ENCODE assay signal across 20 cellular contexts in the genomic region with DNA sequence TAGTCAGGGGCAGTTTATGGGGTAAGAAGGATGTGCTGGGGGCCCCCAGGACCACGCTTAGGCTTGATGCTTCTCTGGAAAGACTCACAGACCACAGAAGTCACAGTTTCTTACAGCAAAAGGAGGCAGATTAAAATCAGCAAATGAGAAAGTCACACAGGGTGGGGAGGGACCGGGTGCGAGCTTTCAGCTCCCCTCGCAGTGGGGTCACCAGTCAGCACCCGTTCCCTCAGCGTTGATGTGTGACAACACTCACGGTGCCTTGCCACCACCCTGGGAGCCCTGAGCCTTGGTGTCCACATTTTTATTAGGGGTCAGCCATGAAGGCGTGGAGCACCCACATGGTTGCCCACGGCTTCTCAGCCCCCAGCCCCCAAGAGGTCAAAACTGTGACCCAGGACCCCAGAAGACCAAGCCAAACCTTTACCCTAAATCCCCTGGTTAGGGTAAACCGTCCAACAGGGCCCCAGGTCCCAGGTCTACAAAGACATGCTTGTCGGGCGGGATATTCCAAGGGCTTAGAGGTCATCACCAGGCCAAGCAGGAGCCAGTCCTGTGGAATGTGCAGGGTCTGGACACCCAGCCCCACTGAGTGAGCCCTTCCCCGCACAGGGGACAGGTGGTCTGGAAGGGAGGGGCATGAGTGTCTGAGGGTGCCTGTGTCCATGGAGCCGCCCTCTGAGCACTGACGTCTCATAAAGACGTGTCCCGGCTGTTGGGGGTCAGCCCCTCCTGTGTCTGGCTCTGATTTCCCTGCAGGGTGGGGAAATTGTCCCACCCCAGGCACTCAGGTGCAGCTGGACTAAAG.
"Had no signal": no experiment of that assay in that cellular context is flagged by ENCODE, and none has a peak within 500 bp of the region (broad histone marks: within the 10 kb centered on the region; RNA-seq: fewer than 3 reads in every experiment).

No MANE protein-coding gene starts in this region.

- H3K9me3 ChIP-seq: heart left ventricle, lower lobe of right lung, neutrophil, pancreas, thyroid gland had no signal

- H3K27ac ChIP-seq: heart left ventricle, lower lobe of right lung, neutrophil, pancreas, thyroid gland had no signal

- H3K27ac Mint-ChIP-seq: activated CD4-positive, alpha-beta T cell treated with anti-CD3 and anti-CD28 coated beads for 36 hours; activated naive CD4-positive, alpha-beta T cell treated with anti-CD3 and anti-CD28 coated beads, Interleukin-2, amount 10 ng/mL, durations not matched to agents 7 days and 5 days; naive thymus-derived CD4-positive, alpha-beta T cell; T-cell; T-helper 2 cell treated with Interferon-gamma antibody and Interleukin-4, amounts not matched to agents 5 μg/mL and 100 μg/mL, for 36 hours had no signal

- H3K4me1 Mint-ChIP-seq: activated naive CD4-positive, alpha-beta T cell treated with anti-CD3 and anti-CD28 coated beads, Interleukin-2, amount 10 ng/mL, durations not matched to agents 7 days and 5 days had no signal

- H3K4me3 Mint-ChIP-seq: activated CD4-positive, alpha-beta T cell treated with anti-CD3 and anti-CD28 coated beads for 36 hours; activated naive CD4-positive, alpha-beta T cell treated with anti-CD3 and anti-CD28 coated beads, Interleukin-2, amount 10 ng/mL, durations not matched to agents 7 days and 5 days; naive thymus-derived CD4-positive, alpha-beta T cell; T-cell; T-helper 2 cell treated with Interferon-gamma antibody and Interleukin-4, amounts not matched to agents 5 μg/mL and 100 μg/mL, for 36 hours had no signal

- H3K27me3 Mint-ChIP-seq: activated CD4-positive, alpha-beta T cell treated with anti-CD3 and anti-CD28 coated beads for 36 hours had no signal

- H3K9me3 Mint-ChIP-seq: activated naive CD4-positive, alpha-beta T cell treated with anti-CD3 and anti-CD28 coated beads, Interleukin-2, amount 10 ng/mL, durations not matched to agents 7 days and 5 days; naive thymus-derived CD4-positive, alpha-beta T cell; T-cell; T-helper 2 cell treated with Interferon-gamma antibody and Interleukin-4, amounts not matched to agents 5 μg/mL and 100 μg/mL, for 36 hours had no signal

- H3K36me3 ChIP-seq: heart left ventricle, lower lobe of right lung, neutrophil, pancreas, thyroid gland had no signal

- H3K36me3 Mint-ChIP-seq: activated naive CD4-positive, alpha-beta T cell treated with anti-CD3 and anti-CD28 coated beads, Interleukin-2, amount 10 ng/mL, durations not matched to agents 7 days and 5 days; naive thymus-derived CD4-positive, alpha-beta T cell; T-cell had no signal

- H3K27me3 ChIP-seq: pancreas, thyroid gland had no signal

- DNase-seq: activated CD4-positive, alpha-beta T cell treated with anti-CD3 and anti-CD28 coated beads for 36 hours; activated CD4-positive, alpha-beta T cell treated with anti-CD3 and anti-CD28 coated beads, Interleukin-2, amount 50 U/mL, for 48 hours; activated naive CD4-positive, alpha-beta T cell treated with anti-CD3 and anti-CD28 coated beads, Interleukin-2, amount 10 ng/mL, durations not matched to agents 7 days and 5 days; amygdala; cerebellar nuclear complex; cortex of kidney; islet precursor cell; left colon; lower lobe of right lung; naive thymus-derived CD4-positive, alpha-beta T cell; right cardiac atrium; stimulated activated CD4-positive, alpha-beta T cell treated with anti-CD3 and anti-CD28 coated beads, Interleukin-12 subunit alpha, Interleukin-12 subunit beta, amount 100 ng/mL, for 4 hours; stimulated activated CD4-positive, alpha-beta T cell treated with anti-CD3 and anti-CD28 coated beads, Interleukin-4, amount 100 ng/mL, for 4 hours; stimulated activated naive CD8-positive, alpha-beta T cell treated with anti-CD3 and anti-CD28 coated beads, Interleukin-15, Interleukin-2, amounts not matched to agents 100 U/mL and 50 U/mL, for 24 hours; T-cell; thyroid gland had no signal

- H3K4me3 ChIP-seq: heart left ventricle, lower lobe of right lung, pancreas, thyroid gland had no signal

- ATAC-seq: activated CD4-positive, alpha-beta T cell treated with anti-CD3 and anti-CD28 coated beads for 36 hours; heart left ventricle; left colon; naive thymus-derived CD4-positive, alpha-beta T cell; pancreas; right cardiac atrium; stimulated activated naive CD8-positive, alpha-beta T cell treated with anti-CD3 and anti-CD28 coated beads, Interleukin-15, Interleukin-2, amounts not matched to agents 100 U/mL and 50 U/mL, for 24 hours; T-cell had no signal
